ENCODE assay signal across 41 cellular contexts in the genomic region with DNA sequence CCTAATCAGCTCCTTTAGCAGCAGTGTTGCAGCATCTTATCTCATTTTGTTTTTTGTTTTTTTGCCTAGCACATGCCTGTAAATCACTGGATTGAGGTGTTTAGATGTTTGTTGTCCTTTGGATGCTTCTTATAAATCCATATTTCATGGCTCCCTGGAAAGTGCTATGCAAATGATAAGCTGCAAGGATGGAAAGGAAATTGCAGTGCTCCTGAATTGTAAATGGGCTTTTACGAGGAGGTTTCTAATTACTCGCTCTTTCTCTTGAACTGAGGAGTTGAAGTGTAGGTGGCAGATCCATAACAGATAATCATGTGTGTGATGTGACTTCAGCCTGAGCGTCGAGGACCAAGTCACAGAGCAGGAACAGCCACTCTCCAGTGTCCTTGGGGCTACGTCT. TPM values are rescaled to one million over a fixed set of nuclear protein-coding genes. Genes with fewer than 3 reads are reported as not detected.
"Had no signal": no experiment of that assay in that cellular context is flagged by ENCODE, and none has a peak within 500 bp of the region (broad histone marks: within the 10 kb centered on the region; RNA-seq: fewer than 3 reads in every experiment).

No MANE protein-coding gene starts in this region.

- H3K36me3 ChIP-seq: breast epithelium, colonic mucosa, gastroesophageal sphincter, pancreas, prostate gland, thyroid gland, upper lobe of left lung, vagina, WERI-Rb-1 had no signal

- H3K4me3 Mint-ChIP-seq: activated CD4-positive, alpha-beta memory T cell treated with anti-CD3 and anti-CD28 coated beads for 36 hours; activated CD4-positive, alpha-beta T cell treated with anti-CD3 and anti-CD28 coated beads, Interleukin-2, amount 10 ng/mL, durations not matched to agents 24 days and 14 days; activated naive CD4-positive, alpha-beta T cell treated with anti-CD3 and anti-CD28 coated beads, Interleukin-2, amount 10 ng/mL, durations not matched to agents 7 days and 5 days; activated naive CD8-positive, alpha-beta T cell treated with anti-CD3 and anti-CD28 coated beads, Interleukin-2, amount 10 ng/mL, durations not matched to agents 7 days and 5 days; activated T-helper 1 cell treated with anti-CD3 and anti-CD28 coated beads, Interleukin-12 subunit alpha, Interleukin-12 subunit beta, Interleukin-2, Interleukin-4 antibody, amounts not matched to agents 30 ng/mL and 10 ng/mL and 1 ng/mL, durations not matched to agents 14 hours and 24 hours and 36 hours; naive thymus-derived CD4-positive, alpha-beta T cell; neural crest cell; stimulated activated naive CD8-positive, alpha-beta T cell treated with anti-CD3 and anti-CD28 coated beads, Interleukin-15, Interleukin-2, amounts not matched to agents 100 ng/mL and 50 ng/mL, for 24 hours; T-helper 1 cell treated with Interleukin-12 subunit alpha and Interleukin-12 subunit beta and Interleukin-4 antibody, amounts not matched to agents 30 μg/mL and 1 μg/mL, for 36 hours had no signal

- FAIRE-seq: pancreas, TTC549 had no signal

- H3K27ac Mint-ChIP-seq: activated CD4-positive, alpha-beta memory T cell treated with anti-CD3 and anti-CD28 coated beads for 36 hours; activated CD4-positive, alpha-beta T cell treated with anti-CD3 and anti-CD28 coated beads, Interleukin-2, amount 10 ng/mL, durations not matched to agents 24 days and 14 days; activated naive CD4-positive, alpha-beta T cell treated with anti-CD3 and anti-CD28 coated beads, Interleukin-2, amount 10 ng/mL, durations not matched to agents 7 days and 5 days; activated naive CD8-positive, alpha-beta T cell treated with anti-CD3 and anti-CD28 coated beads, Interleukin-2, amount 10 ng/mL, durations not matched to agents 7 days and 5 days; activated T-helper 1 cell treated with anti-CD3 and anti-CD28 coated beads, Interleukin-12 subunit alpha, Interleukin-12 subunit beta, Interleukin-2, Interleukin-4 antibody, amounts not matched to agents 30 ng/mL and 10 ng/mL and 1 ng/mL, durations not matched to agents 14 hours and 24 hours and 36 hours; naive thymus-derived CD4-positive, alpha-beta T cell; stimulated activated naive CD8-positive, alpha-beta T cell treated with anti-CD3 and anti-CD28 coated beads, Interleukin-15, Interleukin-2, amounts not matched to agents 100 ng/mL and 50 ng/mL, for 24 hours; T-helper 1 cell treated with Interleukin-12 subunit alpha and Interleukin-12 subunit beta and Interleukin-4 antibody, amounts not matched to agents 30 μg/mL and 1 μg/mL, for 36 hours had no signal

- ATAC-seq: gastroesophageal sphincter; left cardiac atrium; naive thymus-derived CD4-positive, alpha-beta T cell; pancreas; sciatic nerve had no signal

- H3K4me1 ChIP-seq: breast epithelium, colonic mucosa, pancreas had no signal

- H3K4me3 ChIP-seq: breast epithelium, colonic mucosa, gastroesophageal sphincter, hepatocyte, pancreas, prostate gland, skin epidermis, thyroid gland, upper lobe of left lung, vagina had no signal

- H3K27ac ChIP-seq: breast epithelium, colonic mucosa, gastroesophageal sphincter, hepatocyte, pancreas, prostate gland, skin epidermis, thyroid gland, upper lobe of left lung, vagina, WERI-Rb-1 had no signal

- H3K79me2 ChIP-seq: hepatocyte had no signal

- H3K36me3 Mint-ChIP-seq: activated CD4-positive, alpha-beta memory T cell treated with anti-CD3 and anti-CD28 coated beads for 36 hours; activated naive CD4-positive, alpha-beta T cell treated with anti-CD3 and anti-CD28 coated beads, Interleukin-2, amount 10 ng/mL, durations not matched to agents 7 days and 5 days; activated naive CD8-positive, alpha-beta T cell treated with anti-CD3 and anti-CD28 coated beads, Interleukin-2, amount 10 ng/mL, durations not matched to agents 7 days and 5 days had no signal

- H3K9me3 Mint-ChIP-seq: activated CD4-positive, alpha-beta memory T cell treated with anti-CD3 and anti-CD28 coated beads for 36 hours; activated CD4-positive, alpha-beta T cell treated with anti-CD3 and anti-CD28 coated beads, Interleukin-2, amount 10 ng/mL, durations not matched to agents 24 days and 14 days; activated naive CD4-positive, alpha-beta T cell treated with anti-CD3 and anti-CD28 coated beads, Interleukin-2, amount 10 ng/mL, durations not matched to agents 7 days and 5 days; activated naive CD8-positive, alpha-beta T cell treated with anti-CD3 and anti-CD28 coated beads, Interleukin-2, amount 10 ng/mL, durations not matched to agents 7 days and 5 days; activated T-helper 1 cell treated with anti-CD3 and anti-CD28 coated beads, Interleukin-12 subunit alpha, Interleukin-12 subunit beta, Interleukin-2, Interleukin-4 antibody, amounts not matched to agents 30 ng/mL and 10 ng/mL and 1 ng/mL, durations not matched to agents 14 hours and 24 hours and 36 hours; neural crest cell; stimulated activated naive CD8-positive, alpha-beta T cell treated with anti-CD3 and anti-CD28 coated beads, Interleukin-15, Interleukin-2, amounts not matched to agents 100 ng/mL and 50 ng/mL, for 24 hours; T-helper 1 cell treated with Interleukin-12 subunit alpha and Interleukin-12 subunit beta and Interleukin-4 antibody, amounts not matched to agents 30 μg/mL and 1 μg/mL, for 36 hours had no signal

- DNase-seq: activated CD4-positive, alpha-beta memory T cell treated with anti-CD3 and anti-CD28 coated beads for 36 hours; activated CD4-positive, alpha-beta T cell treated with anti-CD3 and anti-CD28 coated beads, Interleukin-2, amount 10 ng/mL, durations not matched to agents 24 days and 14 days; activated CD4-positive, CD25-positive, alpha-beta regulatory T cell treated with anti-CD3 and anti-CD28 coated beads, Interleukin-2, amount 50 U/mL, for 72 hours; activated CD8-positive, alpha-beta memory T cell treated with anti-CD3 and anti-CD28 coated beads, Interleukin-2, amount 50 U/mL, for 4 hours; activated effector memory CD4-positive, alpha-beta T cell treated with anti-CD3 and anti-CD28 coated beads, Interleukin-2, amount 50 U/mL, for 16 hours; activated naive CD4-positive, alpha-beta T cell treated with anti-CD3 and anti-CD28 coated beads, Interleukin-2, amount 10 ng/mL, durations not matched to agents 7 days and 5 days; activated naive CD8-positive, alpha-beta T cell treated with anti-CD3 and anti-CD28 coated beads, Interleukin-2, amount 10 ng/mL, durations not matched to agents 7 days and 5 days; activated T-cell treated with anti-CD3 and anti-CD28 coated beads, Interleukin-2, amount 50 U/mL, for 1 hour; amniotic stem cell; colonic mucosa; effector memory CD4-positive, alpha-beta T cell; erythroblast; islet precursor cell; left cardiac atrium; midbrain; naive thymus-derived CD4-positive, alpha-beta T cell; nucleus accumbens; pancreas; retina; stimulated activated CD4-positive, alpha-beta T cell treated with anti-CD3 and anti-CD28 coated beads, Interleukin-12 subunit alpha, Interleukin-12 subunit beta, amount 100 ng/mL, for 4 hours; stimulated activated CD4-positive, alpha-beta T cell treated with anti-CD3 and anti-CD28 coated beads, Interleukin-4, amount 100 ng/mL, for 1 hour; T-helper 9 cell; thyroid gland; upper lobe of left lung; WERI-Rb-1 had no signal

- H3K4me2 ChIP-seq: hepatocyte had no signal

- H3K27me3 ChIP-seq: breast epithelium, colonic mucosa, gastroesophageal sphincter, pancreas, thyroid gland, upper lobe of left lung, vagina had no signal

RNA-seq across cellular contexts. Expression of gene MAPT, which starts 45.0 kb away (rescaled TPM):
- total RNA-seq: dermis microvascular lymphatic vessel endothelial cell had no signal

RNA-seq across cellular contexts. Expression of gene STH, which starts 59.7 kb away (rescaled TPM):
- total RNA-seq: activated CD4-positive, alpha-beta memory T cell treated with anti-CD3 and anti-CD28 coated beads for 36 hours; activated CD4-positive, alpha-beta T cell treated with anti-CD3 and anti-CD28 coated beads, Interleukin-2, amount 10 ng/mL, durations not matched to agents 24 days and 14 days; activated CD8-positive, alpha-beta memory T cell treated with anti-CD3 and anti-CD28 coated beads for 36 hours; activated naive CD8-positive, alpha-beta T cell treated with anti-CD3 and anti-CD28 coated beads, Interleukin-2, amount 10 ng/mL, durations not matched to agents 7 days and 5 days; activated T-helper 1 cell treated with anti-CD3 and anti-CD28 coated beads, Interleukin-12 subunit alpha, Interleukin-12 subunit beta, Interleukin-2, Interleukin-4 antibody, amounts not matched to agents 30 ng/mL and 10 ng/mL and 1 ng/mL, durations not matched to agents 14 hours and 24 hours and 36 hours; breast epithelium; colonic mucosa; dermis microvascular lymphatic vessel endothelial cell; gastroesophageal sphincter; hepatocyte; left cardiac atrium; liver; naive thymus-derived CD4-positive, alpha-beta T cell; neural crest cell; pancreas; prostate gland; sciatic nerve; subcutaneous adipose tissue; thyroid gland; upper lobe of left lung; vagina had no signal
- polyA plus RNA-seq: hepatocyte; liver; naive thymus-derived CD4-positive, alpha-beta T cell; pancreas had no signal
